1 cellular context compared by ENCODE assay signal in the genomic region with DNA sequence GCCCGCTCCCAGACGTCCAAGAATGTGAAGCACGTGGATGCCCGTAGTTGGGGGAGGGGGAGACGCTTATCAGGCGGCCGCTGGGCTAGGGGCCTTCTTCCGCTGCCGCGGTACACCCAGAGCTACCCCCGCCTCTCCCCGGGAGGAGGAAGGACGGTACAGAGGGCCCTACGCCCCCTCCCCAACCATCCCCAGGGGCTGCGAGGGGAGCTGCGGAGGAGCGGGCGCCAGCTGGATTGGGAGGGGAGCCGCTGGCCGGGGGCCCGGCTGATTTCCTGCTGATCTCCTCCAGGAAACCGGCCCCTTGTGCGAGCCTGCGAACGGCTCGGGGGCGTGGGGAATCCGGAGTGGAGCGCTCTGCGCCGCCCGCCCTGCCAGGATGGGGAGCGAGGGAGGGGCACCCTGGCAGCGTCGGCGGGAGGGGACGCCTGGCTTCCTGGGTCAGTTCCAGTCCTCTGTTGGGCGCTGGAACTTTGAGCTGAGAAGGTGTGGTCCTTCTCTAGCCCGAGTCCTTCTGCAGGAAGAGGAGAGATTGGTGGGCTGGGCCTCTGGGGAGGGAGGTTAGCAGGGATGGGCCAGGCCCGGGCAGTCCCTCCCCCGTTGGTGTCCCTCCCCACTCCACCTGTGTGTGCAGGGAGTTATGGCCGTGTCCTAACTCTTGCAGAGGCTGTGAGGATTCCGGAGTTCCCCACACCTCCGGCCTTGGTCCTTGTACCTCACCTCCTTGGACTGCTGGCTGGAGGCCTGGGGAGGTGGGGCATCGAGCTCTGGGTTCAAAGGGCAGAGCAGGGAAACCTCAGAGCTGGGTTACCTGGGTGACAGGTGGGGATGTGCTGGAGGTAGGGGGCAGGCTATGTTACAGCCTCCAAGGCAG.
A peak's percentile ranks its signal among the peaks of the same experiment; 100 is the strongest.
TF ChIP-seq lines count a peak whose summit lies in the region.

No MANE protein-coding gene starts in this region.

TF ChIP-seq in HepG2, 621 proteins besides CTCF, POLR2A, EP300 and RAD21 (continued from another document and continues in another):
- TF ChIP-seq, protein P1, sequence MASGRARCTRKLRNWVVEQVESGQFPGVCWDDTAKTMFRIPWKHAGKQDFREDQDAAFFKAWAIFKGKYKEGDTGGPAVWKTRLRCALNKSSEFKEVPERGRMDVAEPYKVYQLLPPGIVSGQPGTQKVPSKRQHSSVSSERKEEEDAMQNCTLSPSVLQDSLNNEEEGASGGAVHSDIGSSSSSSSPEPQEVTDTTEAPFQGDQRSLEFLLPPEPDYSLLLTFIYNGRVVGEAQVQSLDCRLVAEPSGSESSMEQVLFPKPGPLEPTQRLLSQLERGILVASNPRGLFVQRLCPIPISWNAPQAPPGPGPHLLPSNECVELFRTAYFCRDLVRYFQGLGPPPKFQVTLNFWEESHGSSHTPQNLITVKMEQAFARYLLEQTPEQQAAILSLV (CRISPR knock-in tag; IDR thresholded peaks at IDR 0.05; ENCODE audit: borderline replicate concordance) = peak; percentile 81; the same call in 1 of the 2 replicates
- peak; percentile 88 for TF ChIP-seq HNF4A (CRISPR knock-in tag; IDR thresholded peaks at IDR 0.05)
- no peak for TF ChIP-seq FLYWCH1 (CRISPR knock-in tag; IDR thresholded peaks at IDR 0.05)
- TF ChIP-seq ZNF335 (CRISPR knock-in tag; IDR thresholded peaks at IDR 0.05) = 0 out of 2 replicates have a peak, but pooled peaks have one; percentile 31
- 0 out of 2 replicates have a peak, but pooled peaks have one; percentile 12 for TF ChIP-seq ZNF850 (CRISPR knock-in tag; conservative IDR thresholded peaks at IDR 0.05)
- TF ChIP-seq, protein P2, sequence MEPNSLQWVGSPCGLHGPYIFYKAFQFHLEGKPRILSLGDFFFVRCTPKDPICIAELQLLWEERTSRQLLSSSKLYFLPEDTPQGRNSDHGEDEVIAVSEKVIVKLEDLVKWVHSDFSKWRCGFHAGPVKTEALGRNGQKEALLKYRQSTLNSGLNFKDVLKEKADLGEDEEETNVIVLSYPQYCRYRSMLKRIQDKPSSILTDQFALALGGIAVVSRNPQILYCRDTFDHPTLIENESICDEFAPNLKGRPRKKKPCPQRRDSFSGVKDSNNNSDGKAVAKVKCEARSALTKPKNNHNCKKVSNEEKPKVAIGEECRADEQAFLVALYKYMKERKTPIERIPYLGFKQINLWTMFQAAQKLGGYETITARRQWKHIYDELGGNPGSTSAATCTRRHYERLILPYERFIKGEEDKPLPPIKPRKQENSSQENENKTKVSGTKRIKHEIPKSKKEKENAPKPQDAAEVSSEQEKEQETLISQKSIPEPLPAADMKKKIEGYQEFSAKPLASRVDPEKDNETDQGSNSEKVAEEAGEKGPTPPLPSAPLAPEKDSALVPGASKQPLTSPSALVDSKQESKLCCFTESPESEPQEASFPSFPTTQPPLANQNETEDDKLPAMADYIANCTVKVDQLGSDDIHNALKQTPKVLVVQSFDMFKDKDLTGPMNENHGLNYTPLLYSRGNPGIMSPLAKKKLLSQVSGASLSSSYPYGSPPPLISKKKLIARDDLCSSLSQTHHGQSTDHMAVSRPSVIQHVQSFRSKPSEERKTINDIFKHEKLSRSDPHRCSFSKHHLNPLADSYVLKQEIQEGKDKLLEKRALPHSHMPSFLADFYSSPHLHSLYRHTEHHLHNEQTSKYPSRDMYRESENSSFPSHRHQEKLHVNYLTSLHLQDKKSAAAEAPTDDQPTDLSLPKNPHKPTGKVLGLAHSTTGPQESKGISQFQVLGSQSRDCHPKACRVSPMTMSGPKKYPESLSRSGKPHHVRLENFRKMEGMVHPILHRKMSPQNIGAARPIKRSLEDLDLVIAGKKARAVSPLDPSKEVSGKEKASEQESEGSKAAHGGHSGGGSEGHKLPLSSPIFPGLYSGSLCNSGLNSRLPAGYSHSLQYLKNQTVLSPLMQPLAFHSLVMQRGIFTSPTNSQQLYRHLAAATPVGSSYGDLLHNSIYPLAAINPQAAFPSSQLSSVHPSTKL (CRISPR knock-in tag; IDR thresholded peaks at IDR 0.05) = peak; percentile 51
- 0 out of 2 replicates have a peak, but pooled peaks have one; percentile 22 for TF ChIP-seq ZSCAN9 (CRISPR knock-in tag; IDR thresholded peaks at IDR 0.05; ENCODE audit: borderline replicate concordance)
- TF ChIP-seq ZNF616 (CRISPR knock-in tag; IDR thresholded peaks at IDR 0.05; ENCODE audit: low read depth) = no peak; the same call in 1 of the 2 replicates
- TF ChIP-seq ZNF350 (CRISPR knock-in tag; IDR thresholded peaks at IDR 0.05; ENCODE audit: borderline replicate concordance, low read depth) = peak; percentile 87
- peak; percentile 92; the same call in 1 of the 2 replicates for TF ChIP-seq PAX8 (CRISPR knock-in tag; IDR thresholded peaks at IDR 0.05; ENCODE audit: borderline replicate concordance)
- TF ChIP-seq, protein P3, sequence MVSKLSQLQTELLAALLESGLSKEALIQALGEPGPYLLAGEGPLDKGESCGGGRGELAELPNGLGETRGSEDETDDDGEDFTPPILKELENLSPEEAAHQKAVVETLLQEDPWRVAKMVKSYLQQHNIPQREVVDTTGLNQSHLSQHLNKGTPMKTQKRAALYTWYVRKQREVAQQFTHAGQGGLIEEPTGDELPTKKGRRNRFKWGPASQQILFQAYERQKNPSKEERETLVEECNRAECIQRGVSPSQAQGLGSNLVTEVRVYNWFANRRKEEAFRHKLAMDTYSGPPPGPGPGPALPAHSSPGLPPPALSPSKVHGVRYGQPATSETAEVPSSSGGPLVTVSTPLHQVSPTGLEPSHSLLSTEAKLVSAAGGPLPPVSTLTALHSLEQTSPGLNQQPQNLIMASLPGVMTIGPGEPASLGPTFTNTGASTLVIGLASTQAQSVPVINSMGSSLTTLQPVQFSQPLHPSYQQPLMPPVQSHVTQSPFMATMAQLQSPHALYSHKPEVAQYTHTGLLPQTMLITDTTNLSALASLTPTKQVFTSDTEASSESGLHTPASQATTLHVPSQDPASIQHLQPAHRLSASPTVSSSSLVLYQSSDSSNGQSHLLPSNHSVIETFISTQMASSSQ (IDR thresholded peaks at IDR 0.05; ENCODE audit: low read depth) = no peak
- TF ChIP-seq, protein P3 (CRISPR knock-in tag; IDR thresholded peaks at IDR 0.05; ENCODE audit: borderline replicate concordance) = 0 out of 2 replicates have a peak, but pooled peaks have one; percentile 49
- peak; percentile 63 for TF ChIP-seq ZSCAN21 (CRISPR knock-in tag; IDR thresholded peaks at IDR 0.05; ENCODE audit: borderline replicate concordance)
- peak; percentile 93 for TF ChIP-seq ZSCAN29 (CRISPR knock-in tag; conservative IDR thresholded peaks at IDR 0.05)
- TF ChIP-seq ZNF644 (CRISPR knock-in tag; IDR thresholded peaks at IDR 0.05; ENCODE audit: low read depth) = 0 out of 2 replicates have a peak, but pooled peaks have one; percentile 22
- peak; percentile 58 for TF ChIP-seq HNRNPLL (IDR thresholded peaks at IDR 0.05; ENCODE audit: low read depth, low read length, poor library complexity, severe bottlenecking)
- TF ChIP-seq ERF (CRISPR knock-in tag; IDR thresholded peaks at IDR 0.05) = peak; percentile 63
- TF ChIP-seq, protein P4, sequence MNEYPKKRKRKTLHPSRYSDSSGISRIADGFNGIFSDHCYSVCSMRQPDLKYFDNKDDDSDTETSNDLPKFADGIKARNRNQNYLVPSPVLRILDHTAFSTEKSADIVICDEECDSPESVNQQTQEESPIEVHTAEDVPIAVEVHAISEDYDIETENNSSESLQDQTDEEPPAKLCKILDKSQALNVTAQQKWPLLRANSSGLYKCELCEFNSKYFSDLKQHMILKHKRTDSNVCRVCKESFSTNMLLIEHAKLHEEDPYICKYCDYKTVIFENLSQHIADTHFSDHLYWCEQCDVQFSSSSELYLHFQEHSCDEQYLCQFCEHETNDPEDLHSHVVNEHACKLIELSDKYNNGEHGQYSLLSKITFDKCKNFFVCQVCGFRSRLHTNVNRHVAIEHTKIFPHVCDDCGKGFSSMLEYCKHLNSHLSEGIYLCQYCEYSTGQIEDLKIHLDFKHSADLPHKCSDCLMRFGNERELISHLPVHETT (CRISPR knock-in tag; conservative IDR thresholded peaks at IDR 0.05) = peak; percentile 36
- TF ChIP-seq, protein P5, sequence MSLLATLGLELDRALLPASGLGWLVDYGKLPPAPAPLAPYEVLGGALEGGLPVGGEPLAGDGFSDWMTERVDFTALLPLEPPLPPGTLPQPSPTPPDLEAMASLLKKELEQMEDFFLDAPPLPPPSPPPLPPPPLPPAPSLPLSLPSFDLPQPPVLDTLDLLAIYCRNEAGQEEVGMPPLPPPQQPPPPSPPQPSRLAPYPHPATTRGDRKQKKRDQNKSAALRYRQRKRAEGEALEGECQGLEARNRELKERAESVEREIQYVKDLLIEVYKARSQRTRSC (CRISPR knock-in tag; IDR thresholded peaks at IDR 0.05; ENCODE audit: low read depth) = peak; percentile 47; the same call in 1 of the 2 replicates
- TF ChIP-seq, protein P6, sequence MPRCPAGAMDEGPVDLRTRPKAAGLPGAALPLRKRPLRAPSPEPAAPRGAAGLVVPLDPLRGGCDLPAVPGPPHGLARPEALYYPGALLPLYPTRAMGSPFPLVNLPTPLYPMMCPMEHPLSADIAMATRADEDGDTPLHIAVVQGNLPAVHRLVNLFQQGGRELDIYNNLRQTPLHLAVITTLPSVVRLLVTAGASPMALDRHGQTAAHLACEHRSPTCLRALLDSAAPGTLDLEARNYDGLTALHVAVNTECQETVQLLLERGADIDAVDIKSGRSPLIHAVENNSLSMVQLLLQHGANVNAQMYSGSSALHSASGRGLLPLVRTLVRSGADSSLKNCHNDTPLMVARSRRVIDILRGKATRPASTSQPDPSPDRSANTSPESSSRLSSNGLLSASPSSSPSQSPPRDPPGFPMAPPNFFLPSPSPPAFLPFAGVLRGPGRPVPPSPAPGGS (CRISPR knock-in tag; IDR thresholded peaks at IDR 0.05) = peak; percentile 87; the same call in 1 of the 2 replicates
- TF ChIP-seq ZMAT3 (CRISPR knock-in tag; conservative IDR thresholded peaks at IDR 0.05) = peak; percentile 53; the same call in 1 of the 2 replicates
- TF ChIP-seq, protein P7, sequence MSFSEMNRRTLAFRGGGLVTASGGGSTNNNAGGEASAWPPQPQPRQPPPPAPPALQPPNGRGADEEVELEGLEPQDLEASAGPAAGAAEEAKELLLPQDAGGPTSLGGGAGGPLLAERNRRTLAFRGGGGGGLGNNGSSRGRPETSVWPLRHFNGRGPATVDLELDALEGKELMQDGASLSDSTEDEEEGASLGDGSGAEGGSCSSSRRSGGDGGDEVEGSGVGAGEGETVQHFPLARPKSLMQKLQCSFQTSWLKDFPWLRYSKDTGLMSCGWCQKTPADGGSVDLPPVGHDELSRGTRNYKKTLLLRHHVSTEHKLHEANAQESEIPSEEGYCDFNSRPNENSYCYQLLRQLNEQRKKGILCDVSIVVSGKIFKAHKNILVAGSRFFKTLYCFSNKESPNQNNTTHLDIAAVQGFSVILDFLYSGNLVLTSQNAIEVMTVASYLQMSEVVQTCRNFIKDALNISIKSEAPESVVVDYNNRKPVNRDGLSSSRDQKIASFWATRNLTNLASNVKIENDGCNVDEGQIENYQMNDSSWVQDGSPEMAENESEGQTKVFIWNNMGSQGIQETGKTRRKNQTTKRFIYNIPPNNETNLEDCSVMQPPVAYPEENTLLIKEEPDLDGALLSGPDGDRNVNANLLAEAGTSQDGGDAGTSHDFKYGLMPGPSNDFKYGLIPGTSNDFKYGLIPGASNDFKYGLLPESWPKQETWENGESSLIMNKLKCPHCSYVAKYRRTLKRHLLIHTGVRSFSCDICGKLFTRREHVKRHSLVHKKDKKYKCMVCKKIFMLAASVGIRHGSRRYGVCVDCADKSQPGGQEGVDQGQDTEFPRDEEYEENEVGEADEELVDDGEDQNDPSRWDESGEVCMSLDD (CRISPR knock-in tag; IDR thresholded peaks at IDR 0.05; ENCODE audit: borderline replicate concordance) = 0 out of 2 replicates have a peak, but pooled peaks have one; percentile 1
- TF ChIP-seq MEIS1 (CRISPR knock-in tag; IDR thresholded peaks at IDR 0.05; ENCODE audit: borderline replicate concordance) = peak; percentile 75
- TF ChIP-seq FIP1L1 (IDR thresholded peaks at IDR 0.05; ENCODE audit: borderline replicate concordance, insufficient read depth, low read depth, low read length) = 0 out of 2 replicates have a peak, but pooled peaks have one; percentile 72
- TF ChIP-seq, protein P8, sequence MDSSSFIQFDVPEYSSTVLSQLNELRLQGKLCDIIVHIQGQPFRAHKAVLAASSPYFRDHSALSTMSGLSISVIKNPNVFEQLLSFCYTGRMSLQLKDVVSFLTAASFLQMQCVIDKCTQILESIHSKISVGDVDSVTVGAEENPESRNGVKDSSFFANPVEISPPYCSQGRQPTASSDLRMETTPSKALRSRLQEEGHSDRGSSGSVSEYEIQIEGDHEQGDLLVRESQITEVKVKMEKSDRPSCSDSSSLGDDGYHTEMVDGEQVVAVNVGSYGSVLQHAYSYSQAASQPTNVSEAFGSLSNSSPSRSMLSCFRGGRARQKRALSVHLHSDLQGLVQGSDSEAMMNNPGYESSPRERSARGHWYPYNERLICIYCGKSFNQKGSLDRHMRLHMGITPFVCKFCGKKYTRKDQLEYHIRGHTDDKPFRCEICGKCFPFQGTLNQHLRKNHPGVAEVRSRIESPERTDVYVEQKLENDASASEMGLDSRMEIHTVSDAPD (CRISPR knock-in tag; IDR thresholded peaks at IDR 0.05) = 0 out of 2 replicates have a peak, but pooled peaks have one; percentile 40
- TF ChIP-seq CHCHD3 (CRISPR knock-in tag; IDR thresholded peaks at IDR 0.05) = 0 out of 2 replicates have a peak, but pooled peaks have one; percentile 75
- no peak for TF ChIP-seq ZFAT (CRISPR knock-in tag; conservative IDR thresholded peaks at IDR 0.05)
- TF ChIP-seq, protein P9, sequence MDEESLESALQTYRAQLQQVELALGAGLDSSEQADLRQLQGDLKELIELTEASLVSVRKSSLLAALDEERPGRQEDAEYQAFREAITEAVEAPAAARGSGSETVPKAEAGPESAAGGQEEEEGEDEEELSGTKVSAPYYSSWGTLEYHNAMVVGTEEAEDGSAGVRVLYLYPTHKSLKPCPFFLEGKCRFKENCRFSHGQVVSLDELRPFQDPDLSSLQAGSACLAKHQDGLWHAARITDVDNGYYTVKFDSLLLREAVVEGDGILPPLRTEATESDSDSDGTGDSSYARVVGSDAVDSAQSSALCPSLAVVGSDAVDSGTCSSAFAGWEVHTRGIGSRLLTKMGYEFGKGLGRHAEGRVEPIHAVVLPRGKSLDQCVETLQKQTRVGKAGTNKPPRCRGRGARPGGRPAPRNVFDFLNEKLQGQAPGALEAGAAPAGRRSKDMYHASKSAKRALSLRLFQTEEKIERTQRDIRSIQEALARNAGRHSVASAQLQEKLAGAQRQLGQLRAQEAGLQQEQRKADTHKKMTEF (CRISPR knock-in tag; IDR thresholded peaks at IDR 0.05) = peak; percentile 88
- TF ChIP-seq ZNF670 (CRISPR knock-in tag; IDR thresholded peaks at IDR 0.05; ENCODE audit: borderline replicate concordance) = peak; percentile 45; the same call in 1 of the 2 replicates
